ENCODE assay signal across 14 cellular contexts in genomic region chr16:58028168-58028455, GRCh38. TPM values are rescaled to one million over a fixed set of nuclear protein-coding genes. Genes with fewer than 3 reads are reported as not detected.
DNase-seq lines count a peak whose midpoint lies in the region; ATAC-seq lines count a peak whose summit lies in the region.
"Had no signal": no experiment of that assay in that cellular context is flagged by ENCODE, and none has a peak within 500 bp of the region (broad histone marks: within the 10 kb centered on the region; RNA-seq: fewer than 3 reads in every experiment).

No MANE protein-coding gene starts in this region.

- H3K9ac ChIP-seq in iPS-18a (ENCODE audit: low read length) (no peak overlapping the region), trophoblast cell (ENCODE audit: low read length) (no peak overlapping the region)

- H3K23ac ChIP-seq in trophoblast cell (ENCODE audit: low read length) = no peak overlapping the region

- POLR2A ChIA-PET in CD8-positive, alpha-beta memory T cell (lab: Charles Lee) = no interaction called here
- POLR2A ChIA-PET in T-cell (lab: Charles Lee) = interaction anchor here in 1 of 2 donors (0.6 kb wide), 2 partner anchors 15 to 860 kb away, joined by 3 read pairs; no protein-coding TSS in a partner anchor

- no peak overlapping the region for H4K12ac ChIP-seq in trophoblast cell (ENCODE audit: low read depth, low read length)

- H3K27me3 Mint-ChIP-seq in CD8-positive, alpha-beta memory T cell = peaks cover 0 to 6% of the 10 kb centered on the region in 2 donors
- H3K27me3 Mint-ChIP-seq in T-cell = peaks cover 4 to 13% of the 10 kb centered on the region in 2 donors

- H3K79me2 ChIP-seq in trophoblast cell (ENCODE audit: control insufficient read depth, insufficient read depth, low read length, poor library complexity) = peaks cover 7% of the 10 kb centered on the region

- H3K4me2 ChIP-seq in trophoblast cell (ENCODE audit: low read length) = no peak overlapping the region

- no peaks in the 10 kb centered on the region for H3K27me3 ChIP-seq in CD8-positive, alpha-beta memory T cell (ENCODE audit: insufficient read depth, low read length, poor library complexity, severe bottlenecking)
- H3K27me3 ChIP-seq in iPS-18a (ENCODE audit: control insufficient read depth, insufficient read depth, low read length) (peaks cover 20% of the 10 kb centered on the region), trophoblast cell (ENCODE audit: insufficient read depth, low read length) (no peaks in the 10 kb centered on the region)

- no peaks in the 10 kb centered on the region for H3K36me3 ChIP-seq in CD8-positive, alpha-beta memory T cell (ENCODE audit: insufficient read depth, low read length)
- no peaks in the 10 kb centered on the region for H3K36me3 ChIP-seq in iPS-18a (ENCODE audit: control insufficient read depth, low read depth, low read length)
- H3K36me3 ChIP-seq in trophoblast cell (ENCODE audit: control insufficient read depth in 1 of 2, insufficient read depth in 2 of 2, low read length in 2 of 2) = no peaks in the 10 kb centered on the region

- no peak overlapping the region for H2AFZ ChIP-seq in trophoblast cell (ENCODE audit: insufficient read depth, low read length, poor library complexity)

- H3K4me1 Mint-ChIP-seq in CD8-positive, alpha-beta memory T cell = peaks cover 7 to 15% (median 9%) of the 10 kb centered on the region in 3 donors
- peaks cover 11 to 18% (median 13%) of the 10 kb centered on the region in 3 donors for H3K4me1 Mint-ChIP-seq in T-cell

- H3K14ac ChIP-seq in trophoblast cell (ENCODE audit: low read length) = peak overlapping the region; percentile 26

- peak overlapping the region in 6 of 7 donors; percentile 30 to 86 (median 48) for H3K4me3 Mint-ChIP-seq in CD8-positive, alpha-beta memory T cell
- peak overlapping the region; percentile 31 to 53 (median 50) for H3K4me3 Mint-ChIP-seq in T-cell

- WGBS in trophoblast cell (ENCODE audit: extremely low coverage, insufficient coverage, insufficient read length) = no CpG with 5 or more reads among the region's 5 CpGs

- CTCF ChIA-PET in CD8-positive, alpha-beta memory T cell (lab: Charles Lee) = no interaction called here
- CTCF ChIA-PET in T-cell (lab: Charles Lee) = interaction anchor here in 1 of 2 donors (1.2 kb wide), 1 partner anchor 9 kb away, joined by 3 read pairs; no protein-coding TSS in a partner anchor

- no peaks in the 10 kb centered on the region for H3K9me3 Mint-ChIP-seq in CD8-positive, alpha-beta memory T cell
- no peaks in the 10 kb centered on the region for H3K9me3 Mint-ChIP-seq in T-cell
- H3K9me3 Mint-ChIP-seq: activated T-helper 2 cell treated with anti-CD3 and anti-CD28 coated beads, Interferon-gamma antibody, Interleukin-2, Interleukin-4, amounts not matched to agents 10 μg/mL and 5 μg/mL and 100 μg/mL, durations not matched to agents 14 hours and 24 hours and 36 hours had no signal

- peaks cover 21% of the 10 kb centered on the region for H3K79me1 ChIP-seq in trophoblast cell (ENCODE audit: low read length)

- peak overlapping the region; percentile 29 for H3K4ac ChIP-seq in trophoblast cell (ENCODE audit: low read depth, low read length)

- no peak for DNase-seq in CD8-positive, alpha-beta memory T cell
- no peak for DNase-seq in T-cell
- no peak for DNase-seq in trophoblast cell
- DNase-seq in stimulated activated naive CD4-positive, alpha-beta T cell (lab: John Stamatoyannopoulos, UW) = no peak
- DNase-seq: activated CD4-positive, alpha-beta T cell treated with anti-CD3 and anti-CD28 coated beads, Interleukin-2, amount 50 U/mL, for 1 hour; Karpas-422; NCI-H2081 had no signal

- H4K8ac ChIP-seq in trophoblast cell (ENCODE audit: low read depth, low read length) = no peak overlapping the region

- ATAC-seq in T-cell (replicated peaks in 1 of 4) = no peak
- no peak for ATAC-seq in GM21825 (IDR thresholded peaks at IDR 0.05; ENCODE audit: unreplicated experiment)
- ATAC-seq in GM21528 (IDR thresholded peaks at IDR 0.05; ENCODE audit: low FRiP score, unreplicated experiment) = no peak

- H2BK12ac ChIP-seq in trophoblast cell (ENCODE audit: low read length) = peak overlapping the region; percentile 19

- H3K9me3 ChIP-seq in CD8-positive, alpha-beta memory T cell (ENCODE audit: low read length) = no peaks in the 10 kb centered on the region
- no peaks in the 10 kb centered on the region for H3K9me3 ChIP-seq in iPS-18a (ENCODE audit: control insufficient read depth, low read depth, low read length)
- H3K9me3 ChIP-seq in trophoblast cell (ENCODE audit: insufficient read depth, low read depth, low read length) = no peaks in the 10 kb centered on the region

- no peak overlapping the region for H4K91ac ChIP-seq in trophoblast cell (ENCODE audit: low read depth, low read length)

- peaks cover 0 to 5% (median 0%) of the 10 kb centered on the region in 3 donors for H3K36me3 Mint-ChIP-seq in CD8-positive, alpha-beta memory T cell
- H3K36me3 Mint-ChIP-seq in T-cell = no peaks in the 10 kb centered on the region

- no peak overlapping the region for H2BK5ac ChIP-seq in trophoblast cell (ENCODE audit: low read depth, low read length, poor library complexity)

- no peak overlapping the region for H3K27ac ChIP-seq in CD8-positive, alpha-beta memory T cell (ENCODE audit: low read depth, low read length)
- no peak overlapping the region for H3K27ac ChIP-seq in iPS-18a (ENCODE audit: low read length)
- H3K27ac ChIP-seq in trophoblast cell (ENCODE audit: low read depth, low read length) = no peak overlapping the region

- H3K4me1 ChIP-seq in CD8-positive, alpha-beta memory T cell (ENCODE audit: insufficient read depth, low read length) = peaks cover 10% of the 10 kb centered on the region
- H3K4me1 ChIP-seq in iPS-18a (ENCODE audit: control insufficient read depth, low read depth, low read length) (peaks cover 16% of the 10 kb centered on the region), trophoblast cell (ENCODE audit: control insufficient read depth in 1 of 2, insufficient read depth in 2 of 2, low read length in 2 of 2) (peaks cover 41 to 44% of the 10 kb centered on the region in 2 experiments)

- no peak overlapping the region for H2BK120ac ChIP-seq in trophoblast cell (ENCODE audit: insufficient read depth, low read length, poor library complexity)

- peak overlapping the region; percentile 50 for H3K18ac ChIP-seq in trophoblast cell (ENCODE audit: low read length)

- no peak overlapping the region for H3K27ac Mint-ChIP-seq in CD8-positive, alpha-beta memory T cell
- H3K27ac Mint-ChIP-seq in T-cell = no peak overlapping the region
- H3K27ac Mint-ChIP-seq: activated T-helper 2 cell treated with anti-CD3 and anti-CD28 coated beads, Interferon-gamma antibody, Interleukin-2, Interleukin-4, amounts not matched to agents 10 μg/mL and 5 μg/mL and 100 μg/mL, durations not matched to agents 14 hours and 24 hours and 36 hours had no signal

- peak overlapping the region; percentile 10 for H2AK5ac ChIP-seq in trophoblast cell (ENCODE audit: low read length)

- no peak overlapping the region for H3K4me3 ChIP-seq in CD8-positive, alpha-beta memory T cell (ENCODE audit: low read length)
- peak overlapping the region; percentile 85 for H3K4me3 ChIP-seq in iPS-18a (ENCODE audit: low read length)
- H3K4me3 ChIP-seq in trophoblast cell (ENCODE audit: low read depth, low read length) = no peak overlapping the region

RNA-seq across cellular contexts. Expression of gene MMP15, which starts 2.6 kb away (rescaled TPM):
- 1 to 10 TPM in 1 of 2 experiments, under 1 TPM in 1; 0.97 to 1.1 TPM for total RNA-seq in CD8-positive, alpha-beta memory T cell
- 0.16 TPM for polyA plus RNA-seq in CD8-positive, alpha-beta memory T cell
- total RNA-seq in T-cell = 1 to 10 TPM in 2 of 5 donors, under 1 TPM in 3; 0.30 to 1.3 (median 0.85) TPM
- polyA plus RNA-seq in trophoblast cell (2013) = 95.1 and 106 TPM in 2 replicates

RNA-seq across cellular contexts. Expression of gene USB1, which starts 26.9 kb away (rescaled TPM):
- total RNA-seq in CD8-positive, alpha-beta memory T cell = 10 to 100 TPM; 66.6 to 68.5 TPM
- 68.1 TPM for polyA plus RNA-seq in CD8-positive, alpha-beta memory T cell
- total RNA-seq in T-cell = 10 to 100 TPM; 31.7 to 44.2 (median 41.3) TPM
- polyA plus RNA-seq in trophoblast cell (2013) = 36.6 and 37.1 TPM in 2 replicates

RNA-seq across cellular contexts. Expression of gene ZNF319, which starts 27.6 kb away (rescaled TPM):
- 10 to 100 TPM; 11.9 to 12.8 TPM for total RNA-seq in CD8-positive, alpha-beta memory T cell
- polyA plus RNA-seq in CD8-positive, alpha-beta memory T cell = 18.5 TPM
- total RNA-seq in T-cell = 10 to 100 TPM; 14.9 to 25.4 (median 20.4) TPM
- polyA plus RNA-seq in trophoblast cell (2013) = 5.7 and 6.8 TPM in 2 replicates

RNA-seq across cellular contexts. Expression of gene CNGB1, which starts 57.2 kb away (rescaled TPM):
- total RNA-seq in CD8-positive, alpha-beta memory T cell = not detected
- not detected for polyA plus RNA-seq in CD8-positive, alpha-beta memory T cell
- total RNA-seq in T-cell = not detected
- 0.11 and 0.12 TPM in 2 replicates for polyA plus RNA-seq in trophoblast cell (2013)
- total RNA-seq: activated T-helper 2 cell treated with anti-CD3 and anti-CD28 coated beads, Interferon-gamma antibody, Interleukin-2, Interleukin-4, amounts not matched to agents 10 μg/mL and 5 μg/mL and 100 μg/mL, durations not matched to agents 14 hours and 24 hours and 36 hours; mononuclear cell; sciatic nerve; SK-MEL-5 had no signal
